In genomic region chr4:81635747-81636146, GRCh38 we compare ENCODE assay signal across 1 cellular context.
TF ChIP-seq lines count a peak whose summit lies in the region.

No MANE protein-coding gene starts in this region.

TF ChIP-seq in GM12878, 131 proteins besides CTCF, POLR2A, EP300 and RAD21 (continued from another document and continues in another):
- TF ChIP-seq SKIL (IDR thresholded peaks at IDR 0.05; ENCODE audit: low read depth, poor library complexity, severe bottlenecking) = no peak
- TF ChIP-seq SMAD5 (IDR thresholded peaks at IDR 0.05; ENCODE audit: low read depth) = no peak
- TF ChIP-seq SMARCA5 (IDR thresholded peaks at IDR 0.05) = no peak
- TF ChIP-seq PBX3 (IDR thresholded peaks at IDR 0.05; ENCODE audit: insufficient replicate concordance, low read depth, low read length) = no peak
- TF ChIP-seq SRF (IDR thresholded peaks at IDR 0.05; ENCODE audit: low read depth in 2 of 2, low read length in 2 of 2) = no peak
- no peak for TF ChIP-seq TCF7 (IDR thresholded peaks at IDR 0.05; ENCODE audit: borderline replicate concordance)
- TF ChIP-seq ZBTB33 (IDR thresholded peaks at IDR 0.05) = no peak
- TF ChIP-seq FOS (IDR thresholded peaks at IDR 0.05; ENCODE audit: borderline replicate concordance, extremely low read depth, insufficient read length) = no peak
- no peak for TF ChIP-seq DPF2 (IDR thresholded peaks at IDR 0.05)
- no peak for TF ChIP-seq CEBPZ (IDR thresholded peaks at IDR 0.05; ENCODE audit: low read depth, low read length)
- no peak for TF ChIP-seq ETV6 (conservative IDR thresholded peaks at IDR 0.05 in 1 of 2, IDR thresholded peaks at IDR 0.05 in 1 of 2; ENCODE audit: borderline replicate concordance in 1 of 2, low read depth in 1 of 2)
- peak; percentile 66 for TF ChIP-seq USF1 (IDR thresholded peaks at IDR 0.05; ENCODE audit: borderline replicate concordance, extremely low read length, insufficient read depth, low read depth, low read length)
- TF ChIP-seq PKNOX1 (IDR thresholded peaks at IDR 0.05) = no peak
- no peak for TF ChIP-seq ATF3 (IDR thresholded peaks at IDR 0.05; ENCODE audit: borderline replicate concordance, extremely low read depth, low read depth, low read length)
- TF ChIP-seq IRF3 (IDR thresholded peaks at IDR 0.05) = no peak
- no peak for TF ChIP-seq TAF1 (IDR thresholded peaks at IDR 0.05; ENCODE audit: borderline replicate concordance, low read depth, low read length)
- TF ChIP-seq MEF2A (IDR thresholded peaks at IDR 0.05; ENCODE audit: insufficient read depth, low read depth, low read length) = no peak
- TF ChIP-seq IRF5 (IDR thresholded peaks at IDR 0.05; ENCODE audit: borderline replicate concordance) = no peak
- no peak for TF ChIP-seq HSF1 (IDR thresholded peaks at IDR 0.05; ENCODE audit: low read depth, low read length)
- no peak for TF ChIP-seq NBN (IDR thresholded peaks at IDR 0.05)
- TF ChIP-seq EED (IDR thresholded peaks at IDR 0.05; ENCODE audit: low read depth) = no peak
- 0 out of 4 replicates have a peak, but pooled peaks of 1 of the 2 experiments have one; percentile 28 for TF ChIP-seq IKZF2 (IDR thresholded peaks at IDR 0.05)
- no peak for TF ChIP-seq MXI1 (IDR thresholded peaks at IDR 0.05; ENCODE audit: low read depth, low read length)
- TF ChIP-seq BCL11A (IDR thresholded peaks at IDR 0.05; ENCODE audit: low read depth, low read length) = no peak
- no peak for TF ChIP-seq GABPA (IDR thresholded peaks at IDR 0.05; ENCODE audit: low read depth)
- TF ChIP-seq SIN3A (IDR thresholded peaks at IDR 0.05; ENCODE audit: low read depth, low read length) = no peak
- no peak for TF ChIP-seq HDAC6 (IDR thresholded peaks at IDR 0.05; ENCODE audit: unreplicated experiment)
- no peak for TF ChIP-seq RUNX3 (IDR thresholded peaks at IDR 0.05; ENCODE audit: low read length)
- no peak for TF ChIP-seq CHD4 (IDR thresholded peaks at IDR 0.05)
- TF ChIP-seq E4F1 (IDR thresholded peaks at IDR 0.05; ENCODE audit: borderline replicate concordance, partially characterized antibody) = no peak
- no peak for TF ChIP-seq BMI1 (IDR thresholded peaks at IDR 0.05; ENCODE audit: borderline replicate concordance)
- TF ChIP-seq BCL3 (IDR thresholded peaks at IDR 0.05; ENCODE audit: borderline replicate concordance, insufficient read depth, low read depth, low read length, poor library complexity, severe bottlenecking) = no peak
- TF ChIP-seq RELB (IDR thresholded peaks at IDR 0.05; ENCODE audit: low read depth) = no peak
- TF ChIP-seq SUZ12 (IDR thresholded peaks at IDR 0.05; ENCODE audit: unreplicated experiment) = no peak
- TF ChIP-seq SUPT20H (IDR thresholded peaks at IDR 0.05; ENCODE audit: borderline replicate concordance, control insufficient read depth, low read depth, low read length) = no peak
- TF ChIP-seq RAD51 (IDR thresholded peaks at IDR 0.05) = peak; percentile 74; the same call in 1 of the 2 replicates
- TF ChIP-seq IRF4 (IDR thresholded peaks at IDR 0.05; ENCODE audit: low read depth, low read length) = peak; percentile 69; the same call in 1 of the 2 replicates
